In the genomic region with DNA sequence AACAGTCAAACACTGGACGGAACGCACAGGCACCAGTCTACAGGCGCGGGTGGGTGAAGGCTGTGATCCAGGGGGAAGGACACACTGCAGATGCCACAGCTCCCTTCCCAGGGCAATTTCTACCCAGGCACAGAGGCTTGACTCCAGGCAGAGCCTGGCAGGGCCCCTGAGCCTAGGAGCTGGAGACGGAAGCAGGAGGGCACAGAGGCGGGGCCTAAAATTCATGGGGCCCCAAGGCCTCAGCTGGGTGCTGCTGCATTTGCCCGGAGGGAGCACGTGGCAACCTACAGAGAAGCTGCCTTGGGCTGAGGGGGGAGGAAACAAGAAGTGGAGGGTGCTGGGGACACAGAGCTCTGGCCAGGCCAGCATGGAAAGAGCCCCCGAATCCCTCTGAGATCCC, we compare ENCODE assay signal across 24 cellular contexts. TPM values are rescaled to one million over a fixed set of nuclear protein-coding genes. Genes with fewer than 3 reads are reported as not detected.
A peak's percentile ranks its signal among the peaks of the same experiment; 100 is the strongest.
DNase-seq lines count a peak whose midpoint lies in the region; ATAC-seq and TF ChIP-seq lines count a peak whose summit lies in the region.
"Had no signal": no experiment of that assay in that cellular context is flagged by ENCODE, and none has a peak within 500 bp of the region (broad histone marks: within the 10 kb centered on the region; RNA-seq: fewer than 3 reads in every experiment).

No MANE protein-coding gene starts in this region.

- no peak for ATAC-seq in left lobe of liver
- ATAC-seq in activated CD8-positive, alpha-beta memory T cell treated with anti-CD3 and anti-CD28 coated beads, Interleukin-2, amount 10 ng/mL, durations not matched to agents 7 days and 5 days, result no peak
- ATAC-seq: PC-3 had no signal

- no peaks in the 10 kb centered on the region for H3K36me3 Mint-ChIP-seq in activated T-cell treated with anti-CD3 and anti-CD28 coated beads, Interleukin-2, amount 50 U/mL, for 24 hours (ENCODE audit: low read depth)
- H3K36me3 Mint-ChIP-seq in activated CD8-positive, alpha-beta memory T cell treated with anti-CD3 and anti-CD28 coated beads, Interleukin-2, amount 10 ng/mL, durations not matched to agents 7 days and 5 days, result no peaks in the 10 kb centered on the region
- H3K36me3 Mint-ChIP-seq: CD4-positive, CD25-positive, alpha-beta regulatory T cell had no signal

- intact Hi-C loops in tibial artery (cut with DNase I; ENCODE audit: low total_unique reads), result no loop called here

- POLR2A ChIA-PET in HEK293 (lab: Yijun Ruan, JAX), result no interaction called here

- no peak for TF ChIP-seq CTCF in HEK293 (tag by site-specific recombination; IDR thresholded peaks at IDR 0.05)
- TF ChIP-seq CTCF in tibial artery (IDR thresholded peaks at IDR 0.05), result no peak

- H3K27me3 ChIP-seq in tibial artery, result no peaks in the 10 kb centered on the region

- DNase-seq in activated T-cell treated with anti-CD3 and anti-CD28 coated beads, Interleukin-2, amount 50 U/mL, for 24 hours, result peak; percentile 18
- DNase-seq in activated T-cell treated with anti-CD3 and anti-CD28 coated beads, Interleukin-2, amount 50 U/mL, for 48 hours, result no peak
- DNase-seq in left lobe of liver (ENCODE audit: low spot score) (peak; percentile 36), tibial artery (peak; percentile 11 to 41)
- no peak for DNase-seq in activated CD8-positive, alpha-beta memory T cell treated with anti-CD3 and anti-CD28 coated beads, Interleukin-2, amount 10 ng/mL, durations not matched to agents 7 days and 5 days
- DNase-seq in stimulated activated CD4-positive, alpha-beta T cell treated with anti-CD3 and anti-CD28 coated beads, Interleukin-4, amount 100 ng/mL, for 1 hour, result no peak
- no peak for DNase-seq in activated CD8-positive, alpha-beta memory T cell treated with anti-CD3 and anti-CD28 coated beads, Interleukin-2, amount 50 U/mL, for 4 hours
- DNase-seq: CD4-positive, CD25-positive, alpha-beta regulatory T cell; COR-L47; DMS 273 treated with DMSO at 0.1 percent for 48 hours; DND-41; IMR-90; NCI-H1417; NCI-H187 treated with DMSO at 0.1 percent for 48 hours; NCI-H2227 treated with DMSO at 0.1 percent for 48 hours; NCI-H524 treated with DMSO at 0.1 percent for 48 hours; PC-3; RPMI8226 had no signal

- no peak overlapping the region for H3K4me3 Mint-ChIP-seq in activated T-cell treated with anti-CD3 and anti-CD28 coated beads, Interleukin-2, amount 50 U/mL, for 24 hours
- no peak overlapping the region for H3K4me3 Mint-ChIP-seq in activated CD8-positive, alpha-beta memory T cell treated with anti-CD3 and anti-CD28 coated beads, Interleukin-2, amount 10 ng/mL, durations not matched to agents 7 days and 5 days
- H3K4me3 Mint-ChIP-seq: CD4-positive, CD25-positive, alpha-beta regulatory T cell had no signal

- no peak overlapping the region for H3K4me3 ChIP-seq in HEK293 (ENCODE audit: low read depth, low read length)
- no peak overlapping the region for H3K4me3 ChIP-seq in tibial artery

- H3K27ac ChIP-seq in HEK293 (ENCODE audit: extremely low read depth, low read depth, low read length) (no peak overlapping the region), tibial artery (no peak overlapping the region)
- H3K27ac ChIP-seq: 22Rv1, HL-60 had no signal

- H3K9me3 Mint-ChIP-seq in activated T-cell treated with anti-CD3 and anti-CD28 coated beads, Interleukin-2, amount 50 U/mL, for 24 hours, result no peaks in the 10 kb centered on the region
- H3K9me3 Mint-ChIP-seq in activated CD8-positive, alpha-beta memory T cell treated with anti-CD3 and anti-CD28 coated beads, Interleukin-2, amount 10 ng/mL, durations not matched to agents 7 days and 5 days (ENCODE audit: low read depth), result no peaks in the 10 kb centered on the region
- H3K9me3 Mint-ChIP-seq: CD4-positive, CD25-positive, alpha-beta regulatory T cell had no signal

- H3K27ac Mint-ChIP-seq in activated T-cell treated with anti-CD3 and anti-CD28 coated beads, Interleukin-2, amount 50 U/mL, for 24 hours, result no peak overlapping the region
- H3K27ac Mint-ChIP-seq in activated CD8-positive, alpha-beta memory T cell treated with anti-CD3 and anti-CD28 coated beads, Interleukin-2, amount 10 ng/mL, durations not matched to agents 7 days and 5 days, result no peak overlapping the region

- H3K9me3 ChIP-seq in HEK293 (ENCODE audit: control insufficient read depth, insufficient read depth, low read depth, low read length) (no peaks in the 10 kb centered on the region), tibial artery (no peaks in the 10 kb centered on the region)

- H3K4me1 ChIP-seq in HEK293 (ENCODE audit: control insufficient read depth, insufficient read depth, low read length) (no peaks in the 10 kb centered on the region), tibial artery (peaks cover 0 to 6% (median 0%) of the 10 kb centered on the region in 4 donors)

- H3K36me3 ChIP-seq in HEK293 (ENCODE audit: control insufficient read depth in 2 of 2, insufficient read depth in 1 of 2, low read length in 2 of 2) (no peaks in the 10 kb centered on the region), tibial artery (no peaks in the 10 kb centered on the region)

- CTCF ChIA-PET in HEK293 (lab: Yijun Ruan, JAX), result interaction anchor here (1.2 to 1.9 kb wide), 4 partner anchors 11 to 172 kb away, joined by 3 to 5 read pairs (median 4); no protein-coding TSS in a partner anchor
- CTCF ChIA-PET in activated CD8-positive, alpha-beta memory T cell treated with anti-CD3 and anti-CD28 coated beads, Interleukin-2, amount 10 ng/mL, durations not matched to agents 7 days and 5 days (lab: Charles Lee), result interaction anchor here (1.2 kb wide), 1 partner anchor 250 kb away, joined by 3 read pairs; no protein-coding TSS in a partner anchor

- H3K4me1 Mint-ChIP-seq in activated T-cell treated with anti-CD3 and anti-CD28 coated beads, Interleukin-2, amount 50 U/mL, for 24 hours (ENCODE audit: low read depth), result peaks cover 7% of the 10 kb centered on the region
- peaks cover 6% of the 10 kb centered on the region for H3K4me1 Mint-ChIP-seq in activated CD8-positive, alpha-beta memory T cell treated with anti-CD3 and anti-CD28 coated beads, Interleukin-2, amount 10 ng/mL, durations not matched to agents 7 days and 5 days

- no peaks in the 10 kb centered on the region for H3K27me3 Mint-ChIP-seq in activated T-cell treated with anti-CD3 and anti-CD28 coated beads, Interleukin-2, amount 50 U/mL, for 24 hours
- no peaks in the 10 kb centered on the region for H3K27me3 Mint-ChIP-seq in activated CD8-positive, alpha-beta memory T cell treated with anti-CD3 and anti-CD28 coated beads, Interleukin-2, amount 10 ng/mL, durations not matched to agents 7 days and 5 days
- H3K27me3 Mint-ChIP-seq: CD4-positive, CD25-positive, alpha-beta regulatory T cell had no signal

TF ChIP-seq in HEK293, 187 proteins besides CTCF, POLR2A, EP300 and RAD21:
- TF ChIP-seq ZIC2 (tag by site-specific recombination; IDR thresholded peaks at IDR 0.05) (peak; percentile 50), AEBP2 (tag by site-specific recombination; IDR thresholded peaks at IDR 0.05; ENCODE audit: borderline replicate concordance) (no peak)
TF ChIP-seq in HEK293: peak in this region for 1.

RNA-seq across cellular contexts. Expression of gene UBE2G2, which starts 41.2 kb away (rescaled TPM):
- 43.4 TPM for total RNA-seq in left lobe of liver
- total RNA-seq in activated CD8-positive, alpha-beta memory T cell treated with anti-CD3 and anti-CD28 coated beads, Interleukin-2, amount 10 ng/mL, durations not matched to agents 7 days and 5 days, result 100 to 1,000 TPM; 103 to 121 TPM

RNA-seq across cellular contexts. Expression of gene TSPEAR, which starts 49.0 kb away (rescaled TPM):
- total RNA-seq in left lobe of liver, result not detected
- not detected for total RNA-seq in activated CD8-positive, alpha-beta memory T cell treated with anti-CD3 and anti-CD28 coated beads, Interleukin-2, amount 10 ng/mL, durations not matched to agents 7 days and 5 days
- total RNA-seq: CD4-positive, CD25-positive, alpha-beta regulatory T cell; G401; HT1080; IMR-90; M059J had no signal

RNA-seq across cellular contexts. Expression of gene SUMO3, which starts 57.5 kb away (rescaled TPM):
- 32.2 TPM for total RNA-seq in left lobe of liver
- total RNA-seq in activated CD8-positive, alpha-beta memory T cell treated with anti-CD3 and anti-CD28 coated beads, Interleukin-2, amount 10 ng/mL, durations not matched to agents 7 days and 5 days, result 10 to 100 TPM; 86.1 to 93.7 TPM

Comparison
In these comparisons a context has a peak if more than half of its experiments do, and no peak if none do; other contexts are left out.
1. DNase-seq: peak in activated T-cell treated with anti-CD3 and anti-CD28 coated beads, Interleukin-2, amount 50 U/mL, for 24 hours (single experiment), left lobe of liver (single experiment) and tibial artery (2 of 2); none in activated T-cell treated with anti-CD3 and anti-CD28 coated beads, Interleukin-2, amount 50 U/mL, for 48 hours (0 of 2), activated CD8-positive, alpha-beta memory T cell treated with anti-CD3 and anti-CD28 coated beads, Interleukin-2, amount 10 ng/mL, durations not matched to agents 7 days and 5 days (single experiment), stimulated activated CD4-positive, alpha-beta T cell treated with anti-CD3 and anti-CD28 coated beads, Interleukin-4, amount 100 ng/mL, for 1 hour (single experiment) and activated CD8-positive, alpha-beta memory T cell treated with anti-CD3 and anti-CD28 coated beads, Interleukin-2, amount 50 U/mL, for 4 hours (single experiment).